Comparison of ENCODE assay signal across 8 cellular contexts in the genomic region with DNA sequence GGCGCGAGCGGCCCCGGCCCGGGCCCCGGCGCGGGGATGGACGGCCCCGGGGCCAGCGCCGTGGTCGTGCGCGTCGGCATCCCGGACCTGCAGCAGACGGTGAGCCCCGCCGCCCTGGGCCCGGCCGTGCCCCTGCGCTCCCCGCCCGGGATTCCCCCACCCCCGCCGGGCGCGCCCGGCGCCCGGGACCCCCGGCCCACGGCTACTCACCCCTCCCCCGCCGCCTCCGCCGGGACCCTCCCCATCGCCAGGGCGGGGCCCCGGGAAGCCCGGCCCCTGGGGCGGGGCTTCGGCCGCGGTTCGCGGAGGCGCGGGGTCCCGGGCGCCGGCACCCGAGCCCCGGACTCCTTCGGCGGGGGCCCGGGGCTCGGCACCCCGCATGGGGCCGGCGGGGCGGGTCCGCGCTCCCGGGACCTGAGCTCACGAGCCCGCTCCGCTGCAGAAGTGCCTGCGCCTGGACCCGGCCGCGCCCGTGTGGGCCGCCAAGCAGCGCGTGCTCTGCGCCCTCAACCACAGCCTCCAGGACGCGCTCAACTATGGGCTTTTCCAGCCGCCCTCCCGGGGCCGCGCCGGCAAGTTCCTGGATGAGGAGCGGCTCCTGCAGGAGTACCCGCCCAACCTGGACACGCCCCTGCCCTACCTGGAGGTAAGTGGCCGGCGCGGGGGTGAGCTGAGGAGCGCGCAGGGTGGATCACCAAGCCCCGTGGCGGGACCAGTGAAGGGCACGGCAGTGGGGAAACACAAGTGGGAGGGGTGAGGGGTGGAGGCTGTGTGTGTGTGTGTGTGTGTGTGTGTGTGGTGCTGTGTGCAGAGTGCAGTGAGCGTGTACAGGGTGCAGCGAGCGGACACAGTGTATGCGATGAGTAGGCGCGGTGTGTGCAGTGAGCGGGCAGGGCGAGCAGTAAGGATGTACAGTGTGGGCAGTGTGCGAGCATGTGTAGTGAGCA. TPM values are rescaled to one million over a fixed set of nuclear protein-coding genes. Genes with fewer than 3 reads are reported as not detected.
DNase-seq lines count a peak whose midpoint lies in the region; ATAC-seq and TF ChIP-seq lines count a peak whose summit lies in the region.

No MANE protein-coding gene starts in this region.

- TF ChIP-seq CTCF in RWPE2 (IDR thresholded peaks at IDR 0.05; ENCODE audit: poor library complexity, severe bottlenecking), result no peak

- H3K27ac Mint-ChIP-seq in effector memory CD8-positive, alpha-beta T cell, result no peak overlapping the region
- H3K27ac Mint-ChIP-seq in naive B cell, result peak overlapping the region in 3 of 6 donors; percentile 13 to 73 (median 73)

- DNase-seq in stimulated activated CD4-positive, alpha-beta T cell treated with anti-CD3 and anti-CD28 coated beads, Interleukin-2, amount 100 ng/mL, for 4 hours (ENCODE audit: low read depth), result peak; percentile 24
- DNase-seq in stimulated activated CD4-positive, alpha-beta T cell treated with anti-CD3 and anti-CD28 coated beads, Interleukin-4, amount 100 ng/mL, for 24 hours, result no peak
- DNase-seq in RWPE2 (ENCODE audit: low spot score) (peak; percentile 90), naive B cell (no peak), cortex of kidney (lab: John Stamatoyannopoulos, UW) (no peak)
- DNase-seq in effector memory CD8-positive, alpha-beta T cell, result no peak
- DNase-seq in stimulated activated CD8-positive, alpha-beta memory T cell treated with anti-CD3 and anti-CD28 coated beads, Interleukin-4, amount 100 ng/mL, for 48 hours, result no peak

- H3K36me3 Mint-ChIP-seq in effector memory CD8-positive, alpha-beta T cell (ENCODE audit: insufficient read depth), result peaks cover 8% of the 10 kb centered on the region
- peaks cover 0 to 12% of the 10 kb centered on the region in 2 donors for H3K36me3 Mint-ChIP-seq in naive B cell

- peak; percentile 89 for ATAC-seq in RWPE2 (ENCODE audit: low read depth)
- peak; percentile 35 for ATAC-seq in effector memory CD8-positive, alpha-beta T cell (replicated peaks)
- peak; percentile 28 to 29 for ATAC-seq in naive B cell (ENCODE audit: low read depth in 2 of 2)
- no peak for ATAC-seq in GM21367 (IDR thresholded peaks at IDR 0.05; ENCODE audit: unreplicated experiment)

- no peaks in the 10 kb centered on the region for H3K36me3 ChIP-seq in RWPE2 (ENCODE audit: low read depth)

- H3K9me3 Mint-ChIP-seq in effector memory CD8-positive, alpha-beta T cell, result no peaks in the 10 kb centered on the region
- H3K9me3 Mint-ChIP-seq in naive B cell, result peaks cover 0 to 3% (median 0%) of the 10 kb centered on the region in 7 donors

- H3K4me3 ChIP-seq in RWPE2 (ENCODE audit: severe bottlenecking), result peak overlapping the region; percentile 55

- no peak overlapping the region for H3K27ac ChIP-seq in RWPE2 (ENCODE audit: poor library complexity, severe bottlenecking)

- peaks cover 48 to 56% of the 10 kb centered on the region in 2 donors for H3K27me3 Mint-ChIP-seq in effector memory CD8-positive, alpha-beta T cell
- H3K27me3 Mint-ChIP-seq in naive B cell, result peaks cover 26 to 56% (median 50%) of the 10 kb centered on the region in 3 donors

- no peaks in the 10 kb centered on the region for H3K4me1 ChIP-seq in RWPE2 (ENCODE audit: insufficient read depth, poor library complexity, severe bottlenecking)

- H3K27me3 ChIP-seq in RWPE2 (ENCODE audit: insufficient read depth, poor library complexity, severe bottlenecking), result peaks cover 4% of the 10 kb centered on the region

- H3K9me3 ChIP-seq in RWPE2 (ENCODE audit: severe bottlenecking), result no peaks in the 10 kb centered on the region

- peaks cover 8 to 9% of the 10 kb centered on the region in 2 donors for H3K4me1 Mint-ChIP-seq in effector memory CD8-positive, alpha-beta T cell (ENCODE audit: low read depth in 2 of 2)
- H3K4me1 Mint-ChIP-seq in naive B cell, result peaks cover 23 to 33% (median 31%) of the 10 kb centered on the region in 3 donors

- peak overlapping the region; percentile 46 to 56 for H3K4me3 Mint-ChIP-seq in effector memory CD8-positive, alpha-beta T cell
- peak overlapping the region; percentile 62 to 87 (median 74) for H3K4me3 Mint-ChIP-seq in naive B cell

RNA-seq across cellular contexts. Expression of gene SHANK3, which starts 2.3 kb away (rescaled TPM):
- polyA plus RNA-seq in naive B cell (ENCODE audit: low read depth in 6 of 6), result not detected

RNA-seq across cellular contexts. Expression of gene ARSA, which starts 46.9 kb away (rescaled TPM):
- polyA plus RNA-seq in naive B cell (ENCODE audit: low read depth in 6 of 6), result 10 to 100 TPM in 2 of 6 donors, 1 to 10 TPM in 4; 7.5 to 12.5 (median 8.8) TPM

Comparison
In these comparisons a context has a peak if more than half of its experiments do, and no peak if none do; other contexts are left out.
1. DNase-seq: peak in stimulated activated CD4-positive, alpha-beta T cell treated with anti-CD3 and anti-CD28 coated beads, Interleukin-2, amount 100 ng/mL, for 4 hours (single experiment) and RWPE2 (single experiment); none in stimulated activated CD4-positive, alpha-beta T cell treated with anti-CD3 and anti-CD28 coated beads, Interleukin-4, amount 100 ng/mL, for 24 hours (single experiment), effector memory CD8-positive, alpha-beta T cell (0 of 3), naive B cell (single experiment), stimulated activated CD8-positive, alpha-beta memory T cell treated with anti-CD3 and anti-CD28 coated beads, Interleukin-4, amount 100 ng/mL, for 48 hours (single experiment) and cortex of kidney (single experiment).